Comparison of ENCODE assay signal across 13 cellular contexts in genomic region chr19:8397291-8397690, GRCh38. TPM values are rescaled to one million over a fixed set of nuclear protein-coding genes. Genes with fewer than 3 reads are reported as not detected.
DNase-seq lines count a peak whose midpoint lies in the region; ATAC-seq and FAIRE-seq lines count a peak whose summit lies in the region.
"Had no signal": no experiment of that assay in that cellular context is flagged by ENCODE, and none has a peak within 500 bp of the region (broad histone marks: within the 10 kb centered on the region; RNA-seq: fewer than 3 reads in every experiment).

No MANE protein-coding gene starts in this region.

- peaks cover 3% of the 10 kb centered on the region for H3K36me3 Mint-ChIP-seq in activated naive CD4-positive, alpha-beta T cell treated with anti-CD3 and anti-CD28 coated beads for 36 hours (ENCODE audit: low read depth)
- H3K36me3 Mint-ChIP-seq in activated CD8-positive, alpha-beta T cell treated with anti-CD3 and anti-CD28 coated beads, Interleukin-2, amount 10 ng/mL, durations not matched to agents 7 days and 5 days (ENCODE audit: low read depth): peaks cover 13% of the 10 kb centered on the region
- peaks cover 52% of the 10 kb centered on the region for H3K36me3 Mint-ChIP-seq in stimulated activated effector memory CD8-positive, alpha-beta T cell treated with anti-CD3 and anti-CD28 coated beads, Interleukin-12 subunit alpha, Interleukin-12 subunit beta, amount 100 ng/mL, for 72 hours

- WGBS in small intestine, 3 donors: 56 to 64% (median 60%) methylated on average over 7 of the region's 7 CpGs

- H3K27me3 Mint-ChIP-seq in activated naive CD4-positive, alpha-beta T cell treated with anti-CD3 and anti-CD28 coated beads for 36 hours (ENCODE audit: low read depth): no peaks in the 10 kb centered on the region
- H3K27me3 Mint-ChIP-seq in activated CD8-positive, alpha-beta T cell treated with anti-CD3 and anti-CD28 coated beads, Interleukin-2, amount 10 ng/mL, durations not matched to agents 7 days and 5 days (ENCODE audit: low read depth): no peaks in the 10 kb centered on the region

- no peaks in the 10 kb centered on the region for H3K9me3 Mint-ChIP-seq in activated naive CD4-positive, alpha-beta T cell treated with anti-CD3 and anti-CD28 coated beads for 36 hours
- H3K9me3 Mint-ChIP-seq in activated CD8-positive, alpha-beta T cell treated with anti-CD3 and anti-CD28 coated beads, Interleukin-2, amount 10 ng/mL, durations not matched to agents 7 days and 5 days (ENCODE audit: insufficient read depth): no peaks in the 10 kb centered on the region
- H3K9me3 Mint-ChIP-seq in stimulated activated effector memory CD8-positive, alpha-beta T cell treated with anti-CD3 and anti-CD28 coated beads, Interleukin-12 subunit alpha, Interleukin-12 subunit beta, amount 100 ng/mL, for 72 hours: no peaks in the 10 kb centered on the region

- H3K36me3 ChIP-seq in Karpas-422 (ENCODE audit: insufficient read depth, low read length) (no peaks in the 10 kb centered on the region), small intestine (ENCODE audit: control insufficient read depth in 2 of 2, insufficient read depth in 2 of 2, low read length in 2 of 2) (peaks cover 2 to 3% of the 10 kb centered on the region in 2 donors)

- H3K27ac ChIP-seq in Karpas-422 (ENCODE audit: low read length) (no peak overlapping the region), small intestine (ENCODE audit: low read depth in 1 of 2, low read length in 1 of 2) (no peak overlapping the region)
- H3K27ac ChIP-seq: left lung, thoracic aorta had no signal

- peaks cover 59% of the 10 kb centered on the region for H3K79me2 ChIP-seq in Karpas-422 (ENCODE audit: low read length)

- H3K27ac Mint-ChIP-seq in activated naive CD4-positive, alpha-beta T cell treated with anti-CD3 and anti-CD28 coated beads for 36 hours: peak overlapping the region; percentile 37
- peak overlapping the region; percentile 71 for H3K27ac Mint-ChIP-seq in activated CD8-positive, alpha-beta T cell treated with anti-CD3 and anti-CD28 coated beads, Interleukin-2, amount 10 ng/mL, durations not matched to agents 7 days and 5 days
- H3K27ac Mint-ChIP-seq in stimulated activated effector memory CD8-positive, alpha-beta T cell treated with anti-CD3 and anti-CD28 coated beads, Interleukin-12 subunit alpha, Interleukin-12 subunit beta, amount 100 ng/mL, for 72 hours: peak overlapping the region; percentile 93

- no peak overlapping the region for H3K4me3 Mint-ChIP-seq in activated naive CD4-positive, alpha-beta T cell treated with anti-CD3 and anti-CD28 coated beads for 36 hours
- H3K4me3 Mint-ChIP-seq in activated CD8-positive, alpha-beta T cell treated with anti-CD3 and anti-CD28 coated beads, Interleukin-2, amount 10 ng/mL, durations not matched to agents 7 days and 5 days: no peak overlapping the region
- no peak overlapping the region for H3K4me3 Mint-ChIP-seq in stimulated activated effector memory CD8-positive, alpha-beta T cell treated with anti-CD3 and anti-CD28 coated beads, Interleukin-12 subunit alpha, Interleukin-12 subunit beta, amount 100 ng/mL, for 72 hours

- H2AFZ ChIP-seq in Karpas-422 (ENCODE audit: low read length): no peak overlapping the region

- no peaks in the 10 kb centered on the region for H3K27me3 ChIP-seq in Karpas-422 (ENCODE audit: low read length)
- no peaks in the 10 kb centered on the region for H3K27me3 ChIP-seq in small intestine (ENCODE audit: control insufficient read depth in 2 of 2, insufficient read depth in 2 of 2, low read length in 2 of 2)
- H3K27me3 ChIP-seq: left lung had no signal

- H3K9me2 ChIP-seq in Karpas-422 (replicated peaks; ENCODE audit: insufficient read depth, low read length): no peaks in the 10 kb centered on the region

- POLR2A ChIA-PET in activated CD8-positive, alpha-beta T cell treated with anti-CD3 and anti-CD28 coated beads, Interleukin-2, amount 10 ng/mL, durations not matched to agents 7 days and 5 days (lab: Charles Lee): no interaction called here

- CTCF ChIA-PET in activated naive CD4-positive, alpha-beta T cell treated with anti-CD3 and anti-CD28 coated beads for 36 hours (lab: Charles Lee): interaction anchor here (0.6 to 5.2 kb wide), 3 partner anchors 40 to 46 kb away, joined by 3 to 35 read pairs (median 3); no protein-coding TSS in a partner anchor
- CTCF ChIA-PET in activated CD8-positive, alpha-beta T cell treated with anti-CD3 and anti-CD28 coated beads, Interleukin-2, amount 10 ng/mL, durations not matched to agents 7 days and 5 days (lab: Charles Lee): interaction anchor here (0.6 to 2.2 kb wide), 5 partner anchors 17 to 602 kb away, joined by 3 to 28 read pairs (median 3); partner anchors contain the start of gene MARCHF2

- intact Hi-C loops in activated naive CD4-positive, alpha-beta T cell treated with anti-CD3 and anti-CD28 coated beads for 36 hours (cut with micrococcal nuclease): no loop called here

- H3K4me2 ChIP-seq in Karpas-422 (ENCODE audit: low read depth, low read length, poor library complexity, severe bottlenecking): no peak overlapping the region

- no peaks in the 10 kb centered on the region for H3K9me3 ChIP-seq in Karpas-422 (ENCODE audit: low read length)
- no peaks in the 10 kb centered on the region for H3K9me3 ChIP-seq in small intestine (ENCODE audit: control insufficient read depth, low read depth)
- H3K9me3 ChIP-seq: left lung, thoracic aorta had no signal

- FAIRE-seq in small intestine (lab: Jason Lieb, UNC): no peak

- peaks cover 40% of the 10 kb centered on the region for H4K20me1 ChIP-seq in Karpas-422 (ENCODE audit: insufficient read depth, low read depth, low read length)

- ATAC-seq in activated CD8-positive, alpha-beta T cell treated with anti-CD3 and anti-CD28 coated beads, Interleukin-2, amount 10 ng/mL, durations not matched to agents 7 days and 5 days: no peak
- peak; percentile 3 for ATAC-seq in esophagus mucosa
- ATAC-seq in stimulated activated effector memory CD8-positive, alpha-beta T cell treated with anti-CD3 and anti-CD28 coated beads, Interleukin-12 subunit alpha, Interleukin-12 subunit beta, amount 100 ng/mL, for 72 hours: no peak

- no peak overlapping the region for H3K4me3 ChIP-seq in Karpas-422 (ENCODE audit: low read length)
- no peak overlapping the region for H3K4me3 ChIP-seq in small intestine (ENCODE audit: low read depth in 1 of 2, low read length in 2 of 2)
- H3K4me3 ChIP-seq: left lung, thoracic aorta had no signal

- no peak for DNase-seq in activated naive CD4-positive, alpha-beta T cell treated with anti-CD3 and anti-CD28 coated beads for 36 hours
- DNase-seq in activated naive CD4-positive, alpha-beta T cell (lab: John Stamatoyannopoulos, UW): no peak
- DNase-seq in activated CD8-positive, alpha-beta T cell treated with anti-CD3 and anti-CD28 coated beads, Interleukin-2, amount 10 ng/mL, durations not matched to agents 7 days and 5 days: no peak
- DNase-seq in stimulated activated effector memory CD8-positive, alpha-beta T cell treated with anti-CD3 and anti-CD28 coated beads, Interleukin-12 subunit alpha, Interleukin-12 subunit beta, amount 100 ng/mL, for 72 hours (ENCODE audit: low spot score in 2 of 2): no peak
- DNase-seq in Karpas-422: no peak
- DNase-seq in DMS53 (lab: John Stamatoyannopoulos, UW): no peak
- DNase-seq in small intestine: no peak
- DNase-seq: cerebellar nuclear complex, GF-D8, NCI-H187 treated with DMSO at 0.1 percent for 48 hours had no signal

- no peak overlapping the region for H3K9ac ChIP-seq in Karpas-422 (ENCODE audit: low read length)

- peaks cover 23% of the 10 kb centered on the region for H3K4me1 Mint-ChIP-seq in activated naive CD4-positive, alpha-beta T cell treated with anti-CD3 and anti-CD28 coated beads for 36 hours (ENCODE audit: low read depth)
- H3K4me1 Mint-ChIP-seq in activated CD8-positive, alpha-beta T cell treated with anti-CD3 and anti-CD28 coated beads, Interleukin-2, amount 10 ng/mL, durations not matched to agents 7 days and 5 days (ENCODE audit: low read depth): peaks cover 34% of the 10 kb centered on the region
- H3K4me1 Mint-ChIP-seq in stimulated activated effector memory CD8-positive, alpha-beta T cell treated with anti-CD3 and anti-CD28 coated beads, Interleukin-12 subunit alpha, Interleukin-12 subunit beta, amount 100 ng/mL, for 72 hours: peaks cover 40% of the 10 kb centered on the region

- no peaks in the 10 kb centered on the region for H3K4me1 ChIP-seq in Karpas-422 (ENCODE audit: low read length)
- peaks cover 0 to 3% of the 10 kb centered on the region in 2 donors for H3K4me1 ChIP-seq in small intestine (ENCODE audit: control insufficient read depth in 2 of 2, insufficient read depth in 1 of 2, low read depth in 1 of 2, low read length in 1 of 2)

RNA-seq across cellular contexts. Expression of gene RAB11B, which starts 7.1 kb away (rescaled TPM):
- 10 to 100 TPM; 61.9 to 69.6 TPM for total RNA-seq in activated naive CD4-positive, alpha-beta T cell treated with anti-CD3 and anti-CD28 coated beads for 36 hours
- 10 to 100 TPM; 92.4 to 92.7 TPM for total RNA-seq in activated CD8-positive, alpha-beta T cell treated with anti-CD3 and anti-CD28 coated beads, Interleukin-2, amount 10 ng/mL, durations not matched to agents 7 days and 5 days
- 52.4 TPM for total RNA-seq in esophagus mucosa
- total RNA-seq in Karpas-422 (2014; rRNA removed; shearing (Covaris generic); ENCODE audit: low replicate concordance): 23.7 and 42.9 TPM in 2 replicates
- polyA plus RNA-seq in small intestine: 10 to 100 TPM; 55.7 to 86.8 (median 57.6) TPM

RNA-seq across cellular contexts. Expression of gene MARCHF2, which starts 15.8 kb away (rescaled TPM):
- 10 to 100 TPM in 1 of 2 experiments, 1 to 10 TPM in 1; 9.2 to 10.3 TPM for total RNA-seq in activated naive CD4-positive, alpha-beta T cell treated with anti-CD3 and anti-CD28 coated beads for 36 hours
- 10 to 100 TPM; 26.8 to 28.1 TPM for total RNA-seq in activated CD8-positive, alpha-beta T cell treated with anti-CD3 and anti-CD28 coated beads, Interleukin-2, amount 10 ng/mL, durations not matched to agents 7 days and 5 days
- total RNA-seq in esophagus mucosa: 21.4 TPM
- total RNA-seq in Karpas-422 (2014; rRNA removed; shearing (Covaris generic); ENCODE audit: low replicate concordance): 10.1 and 31.2 TPM in 2 replicates
- 10 to 100 TPM; 20.9 to 30.0 (median 28.0) TPM for polyA plus RNA-seq in small intestine

RNA-seq across cellular contexts. Expression of gene ANGPTL4, which starts 33.3 kb away (rescaled TPM):
- not detected for total RNA-seq in activated naive CD4-positive, alpha-beta T cell treated with anti-CD3 and anti-CD28 coated beads for 36 hours
- total RNA-seq in activated CD8-positive, alpha-beta T cell treated with anti-CD3 and anti-CD28 coated beads, Interleukin-2, amount 10 ng/mL, durations not matched to agents 7 days and 5 days: not detected
- 55.4 TPM for total RNA-seq in esophagus mucosa
- total RNA-seq in Karpas-422 (2014; rRNA removed; shearing (Covaris generic); ENCODE audit: low replicate concordance): not detected in 2 replicates
- polyA plus RNA-seq in small intestine: 10 to 100 TPM in 2 of 3 donors, 1 to 10 TPM in 1; 7.3 to 24.8 (median 10.0) TPM

RNA-seq across cellular contexts. Expression of gene HNRNPM, which starts 47.5 kb away (rescaled TPM):
- total RNA-seq in activated naive CD4-positive, alpha-beta T cell treated with anti-CD3 and anti-CD28 coated beads for 36 hours: 100 to 1,000 TPM; 151 to 169 TPM
- 100 to 1,000 TPM; 283 to 291 TPM for total RNA-seq in activated CD8-positive, alpha-beta T cell treated with anti-CD3 and anti-CD28 coated beads, Interleukin-2, amount 10 ng/mL, durations not matched to agents 7 days and 5 days
- 107 TPM for total RNA-seq in esophagus mucosa
- 34.4 and 94.9 TPM in 2 replicates for total RNA-seq in Karpas-422 (2014; rRNA removed; shearing (Covaris generic); ENCODE audit: low replicate concordance)
- 100 to 1,000 TPM in 1 of 3 donors, 10 to 100 TPM in 2; 98.6 to 225 (median 99.4) TPM for polyA plus RNA-seq in small intestine

RNA-seq across cellular contexts. Expression of gene KANK3, which starts 54.2 kb away (rescaled TPM):
- under 1 TPM; 0.17 to 0.36 TPM for total RNA-seq in activated naive CD4-positive, alpha-beta T cell treated with anti-CD3 and anti-CD28 coated beads for 36 hours
- total RNA-seq in activated CD8-positive, alpha-beta T cell treated with anti-CD3 and anti-CD28 coated beads, Interleukin-2, amount 10 ng/mL, durations not matched to agents 7 days and 5 days: 1 to 10 TPM; 3.4 to 3.5 TPM
- 1.6 TPM for total RNA-seq in esophagus mucosa
- 1.2 TPM in 1 of 2 replicates, not detected in the other for total RNA-seq in Karpas-422 (2014; rRNA removed; shearing (Covaris generic); ENCODE audit: low replicate concordance)
- polyA plus RNA-seq in small intestine: 10 to 100 TPM in 1 of 3 donors, 1 to 10 TPM in 2; 1.3 to 13.0 (median 4.6) TPM

Comparison
In these comparisons a context has a peak if more than half of its experiments do, and no peak if none do; other contexts are left out.
1. H3K27ac Mint-ChIP-seq: peak in every context shown above with its lines; median percentile 93 in stimulated activated effector memory CD8-positive, alpha-beta T cell treated with anti-CD3 and anti-CD28 coated beads, Interleukin-12 subunit alpha, Interleukin-12 subunit beta, amount 100 ng/mL, for 72 hours; 71 in activated CD8-positive, alpha-beta T cell treated with anti-CD3 and anti-CD28 coated beads, Interleukin-2, amount 10 ng/mL, durations not matched to agents 7 days and 5 days; 37 in activated naive CD4-positive, alpha-beta T cell treated with anti-CD3 and anti-CD28 coated beads for 36 hours.
2. RNA of gene ANGPTL4, which starts 33.3 kb away (total RNA-seq): 55.4 TPM in esophagus mucosa (single experiment); not detected in activated naive CD4-positive, alpha-beta T cell treated with anti-CD3 and anti-CD28 coated beads for 36 hours, not detected in activated CD8-positive, alpha-beta T cell treated with anti-CD3 and anti-CD28 coated beads, Interleukin-2, amount 10 ng/mL, durations not matched to agents 7 days and 5 days and not detected in Karpas-422; every median in the first group is over 10 times any median in the second.